8 cellular contexts compared by ENCODE assay signal in genomic region chr3:101676219-101676764, GRCh38. TPM values are rescaled to one million over a fixed set of nuclear protein-coding genes. Genes with fewer than 3 reads are reported as not detected.
DNase-seq lines count a peak whose midpoint lies in the region; ATAC-seq and TF ChIP-seq lines count a peak whose summit lies in the region.

No MANE protein-coding gene starts in this region.

- no peak overlapping the region for H2AFZ ChIP-seq in HCT116 (ENCODE audit: low read depth, low read length, poor library complexity, severe bottlenecking)

- ATAC-seq in HCT116 (peak; percentile 86), psoas muscle (peak; percentile 90 to 95 (median 92))

- H3K27ac ChIP-seq in HCT116 (ENCODE audit: low read depth, low read length) (peak overlapping the region; percentile 78), cardiac muscle cell (peak overlapping the region; percentile 93), psoas muscle (peak overlapping the region; percentile 97), vagina (peak overlapping the region; percentile 94)

- H3K27ac Mint-ChIP-seq in activated naive CD4-positive, alpha-beta T cell treated with anti-CD3 and anti-CD28 coated beads, Interleukin-2, amount 10 ng/mL, durations not matched to agents 7 days and 5 days, result peak overlapping the region; percentile 99

- TF ChIP-seq POLR2A in HCT116 (IDR thresholded peaks at IDR 0.05; ENCODE audit: borderline replicate concordance, extremely low read depth, insufficient read depth, insufficient read length), result peak; percentile 84
- TF ChIP-seq POLR2A in vagina (IDR thresholded peaks at IDR 0.05), result peak in 1 of 2 donors; percentile 3

- intact Hi-C loops in HCT116 (cut with micrococcal nuclease), result no loop called here
- intact Hi-C loops in psoas muscle (cut with DNase I), result loop anchor here in 1 of 2 donors (5.0 kb wide), 1 partner anchor 104 kb away; the partner anchor contains the start of gene PCNP
- intact Hi-C loops in vagina (cut with DNase I), result loop anchor here (2.0 to 5.0 kb wide), 2 partner anchors 103 to 104 kb away; partner anchors contain the start of genes NXPE3 and PCNP

- WGBS in psoas muscle, 3 donors, result 0 to 1% (median 0%) methylated on average over 46 to 57 of the region's 57 CpGs

- H3K9ac ChIP-seq in HCT116 (ENCODE audit: low read length), result peak overlapping the region; percentile 98

- RAD21 ChIA-PET in HCT116 (lab: Charles Lee; ENCODE audit: low non-redundant PET in 1 of 2, low total read pairs in 2 of 2, uncharacterized antibody in 2 of 2, unreplicated experiment in 2 of 2), result interaction anchor here in 1 of 2 experiments (0.5 kb wide), 1 partner anchor 181 kb away, joined by 3 read pairs; no protein-coding TSS in a partner anchor

- peaks cover 65% of the 10 kb centered on the region for H3K79me2 ChIP-seq in HCT116 (ENCODE audit: insufficient read depth, low read length)

- CTCF ChIA-PET in HCT116 (lab: Charles Lee), result interaction anchor here (1.0 to 2.8 kb wide), 4 partner anchors 8 to 103 kb away, joined by 4 to 11 read pairs (median 6); partner anchors contain the start of genes PCNP and RPL24
- CTCF ChIA-PET in activated naive CD4-positive, alpha-beta T cell treated with anti-CD3 and anti-CD28 coated beads, Interleukin-2, amount 10 ng/mL, durations not matched to agents 7 days and 5 days (lab: Charles Lee), result interaction anchor here (0.9 to 2.7 kb wide), 7 partner anchors 10 to 548 kb away, joined by 3 to 8 read pairs (median 5); partner anchors contain the start of genes CEP97, PCNP, RPL24 and SENP7

- no TSS peak for BruUV-seq in HCT116 (replicated peaks; lab: Mats Ljungman, UMichigan)

- H3K4me2 ChIP-seq in HCT116 (ENCODE audit: low read length), result peak overlapping the region; percentile 92

- peak overlapping the region; percentile 97 for H3K4me3 ChIP-seq in HCT116 (replicated peaks in 1 of 2; ENCODE audit: low read depth in 1 of 2, low read length in 2 of 2)
- peak overlapping the region; percentile 80 for H3K4me3 ChIP-seq in cardiac muscle cell
- peak overlapping the region; percentile 84 for H3K4me3 ChIP-seq in psoas muscle
- peak overlapping the region; percentile 76 to 94 for H3K4me3 ChIP-seq in vagina

- H3K27me3 ChIP-seq in HCT116 (ENCODE audit: insufficient read depth, low read length) (no peaks in the 10 kb centered on the region), cardiac muscle cell (no peaks in the 10 kb centered on the region), psoas muscle (ENCODE audit: insufficient read depth in 3 of 3, low read length in 2 of 3) (no peaks in the 10 kb centered on the region), vagina (no peaks in the 10 kb centered on the region)

- TF ChIP-seq CTCF in HCT116 (IDR thresholded peaks at IDR 0.05 in 2 of 3, conservative IDR thresholded peaks at IDR 0.05 in 1 of 3; ENCODE audit: borderline replicate concordance in 1 of 3, insufficient read depth in 1 of 3, low read depth in 2 of 3, low read length in 2 of 3) (peak in 1 of 3 experiments; percentile 9; a peak in 1 of 6 replicates), cardiac muscle cell (IDR thresholded peaks at IDR 0.05; ENCODE audit: low read depth, low read length) (no peak), psoas muscle (IDR thresholded peaks at IDR 0.05) (no peak), vagina (IDR thresholded peaks at IDR 0.05) (no peak)

- H3K9me3 Mint-ChIP-seq in activated naive CD4-positive, alpha-beta T cell treated with anti-CD3 and anti-CD28 coated beads, Interleukin-2, amount 10 ng/mL, durations not matched to agents 7 days and 5 days, result no peaks in the 10 kb centered on the region

- no peak for TF ChIP-seq RAD21 in HCT116 (IDR thresholded peaks at IDR 0.05; ENCODE audit: low read depth)

- H3K9me3 ChIP-seq in HCT116 (ENCODE audit: control insufficient read depth in 1 of 2, insufficient read depth in 1 of 2, low read depth in 1 of 2, low read length in 2 of 2) (no peaks in the 10 kb centered on the region), cardiac muscle cell (ENCODE audit: low read depth) (no peaks in the 10 kb centered on the region), psoas muscle (no peaks in the 10 kb centered on the region), vagina (no peaks in the 10 kb centered on the region)

- DNase-seq in GM04503 (ENCODE audit: low read depth) (peak; percentile 71), HCT116 (ENCODE audit: low read depth, low spot score) (peak; percentile 88), NCI-H460 (ENCODE audit: extremely low read depth, low read depth) (peak; percentile 80), cardiac muscle cell (ENCODE audit: low read depth in 1 of 2, low spot score in 1 of 2) (peak; percentile 97 to 98), psoas muscle (peak; percentile 96 to 98), vagina (ENCODE audit: extremely low spot score in 2 of 2) (peak in 1 of 2 donors; percentile 94), HUDEP-2 (lab: John Stamatoyannopoulos, UW; ENCODE audit: unreplicated experiment in 76 of 76) (no peak)
- peak; percentile 96 for DNase-seq in activated naive CD4-positive, alpha-beta T cell treated with anti-CD3 and anti-CD28 coated beads, Interleukin-2, amount 10 ng/mL, durations not matched to agents 7 days and 5 days

- H3K4me3 Mint-ChIP-seq in activated naive CD4-positive, alpha-beta T cell treated with anti-CD3 and anti-CD28 coated beads, Interleukin-2, amount 10 ng/mL, durations not matched to agents 7 days and 5 days, result peak overlapping the region; percentile 96

- H4K20me1 ChIP-seq in HCT116 (ENCODE audit: insufficient read depth), result peaks cover 12% of the 10 kb centered on the region; the same call in 1 of the 2 replicates

- H3K36me3 Mint-ChIP-seq in activated naive CD4-positive, alpha-beta T cell treated with anti-CD3 and anti-CD28 coated beads, Interleukin-2, amount 10 ng/mL, durations not matched to agents 7 days and 5 days, result peaks cover 39% of the 10 kb centered on the region

- peaks cover 4% of the 10 kb centered on the region for H3K27me3 Mint-ChIP-seq in activated naive CD4-positive, alpha-beta T cell treated with anti-CD3 and anti-CD28 coated beads, Interleukin-2, amount 10 ng/mL, durations not matched to agents 7 days and 5 days

- H3K4me1 ChIP-seq in HCT116 (ENCODE audit: control insufficient read depth in 1 of 2, insufficient read depth in 2 of 2, low read length in 2 of 2) (peaks cover 7 to 23% of the 10 kb centered on the region in 2 experiments; a peak in 3 of 4 replicates), cardiac muscle cell (ENCODE audit: low read depth) (peaks cover 5% of the 10 kb centered on the region), psoas muscle (peaks cover 20% of the 10 kb centered on the region), vagina (peaks cover 44% of the 10 kb centered on the region)

- no peaks in the 10 kb centered on the region for H3K9me2 ChIP-seq in HCT116 (ENCODE audit: insufficient read depth)

- POLR2A ChIA-PET in HCT116 (lab: Charles Lee), result interaction anchor here (0.6 to 4.7 kb wide), 3 partner anchors 10 to 113 kb away, joined by 3 to 45 read pairs (median 3); partner anchors contain the start of gene RPL24

- H3K4me1 Mint-ChIP-seq in activated naive CD4-positive, alpha-beta T cell treated with anti-CD3 and anti-CD28 coated beads, Interleukin-2, amount 10 ng/mL, durations not matched to agents 7 days and 5 days, result peaks cover 49% of the 10 kb centered on the region

- H3K36me3 ChIP-seq in HCT116 (ENCODE audit: control insufficient read depth in 1 of 2, insufficient read depth in 2 of 2, low read length in 2 of 2) (peaks cover 12 to 15% of the 10 kb centered on the region in 2 experiments), cardiac muscle cell (peaks cover 19% of the 10 kb centered on the region), psoas muscle (ENCODE audit: insufficient read depth in 1 of 2, low read depth in 1 of 2) (peaks cover 3 to 26% of the 10 kb centered on the region in 2 donors), vagina (peaks cover 0 to 23% of the 10 kb centered on the region in 2 donors)

TF ChIP-seq in HCT116, 20 proteins besides CTCF, POLR2A, EP300 and RAD21 (continues in another document):
- TF ChIP-seq FOSL1 (IDR thresholded peaks at IDR 0.05; ENCODE audit: low read depth) (no peak), ZBTB33 (IDR thresholded peaks at IDR 0.05; ENCODE audit: extremely low read depth, insufficient replicate concordance, low read length) (no peak), JUND (IDR thresholded peaks at IDR 0.05) (no peak)

RNA-seq across cellular contexts. Expression of gene ZBTB11, which starts 0.6 kb away (rescaled TPM):
- total RNA-seq in HCT116 (2021; ENCODE audit: unreplicated experiment), result 20.4 TPM
- polyA plus RNA-seq in HCT116 (2012), result 7.2 and 7.5 TPM in 2 replicates
- total RNA-seq in NCI-H460 (2014; rRNA removed; shearing (Covaris generic)), result 22.5 and 23.8 TPM in 2 replicates
- 23.5 and 31.2 TPM in 2 replicates for polyA plus RNA-seq in NCI-H460 (2014; cell fraction: nucleus; rRNA removed)
- 9.0 and 15.8 TPM in 2 replicates for total RNA-seq in cardiac muscle cell
- 7.3 and 8.7 TPM in 2 replicates for polyA plus RNA-seq in cardiac muscle cell
- 10 to 100 TPM; 10.3 to 12.6 (median 11.6) TPM for total RNA-seq in psoas muscle
- polyA plus RNA-seq in psoas muscle, result 1 to 10 TPM; 5.5 to 9.8 (median 5.9) TPM
- 27.5 TPM for total RNA-seq in vagina

RNA-seq across cellular contexts. Expression of gene RPL24, which starts 10.2 kb away (rescaled TPM):
- total RNA-seq in HCT116 (2021; ENCODE audit: unreplicated experiment) (1,397 TPM), cardiac muscle cell (1,120 and 1,418 TPM in 2 replicates), psoas muscle (100 to 1,000 TPM; 744 to 950 (median 822) TPM), vagina (1,243 TPM)
- polyA plus RNA-seq in HCT116 (2012), result 839 and 1,049 TPM in 2 replicates
- 2,475 and 2,743 TPM in 2 replicates for total RNA-seq in NCI-H460 (2014; rRNA removed; shearing (Covaris generic))
- 466 and 583 TPM in 2 replicates for polyA plus RNA-seq in NCI-H460 (2014; cell fraction: nucleus; rRNA removed)
- polyA plus RNA-seq in cardiac muscle cell (557 and 617 TPM in 2 replicates), psoas muscle (1,000 to 10,000 TPM; 1,534 to 1,772 (median 1,709) TPM)

RNA-seq across cellular contexts. Expression of gene CEP97, which starts 48.1 kb away (rescaled TPM):
- 15.7 TPM for total RNA-seq in HCT116 (2021; ENCODE audit: unreplicated experiment)
- polyA plus RNA-seq in HCT116 (2012), result 1.9 and 3.7 TPM in 2 replicates
- 13.6 and 14.9 TPM in 2 replicates for total RNA-seq in NCI-H460 (2014; rRNA removed; shearing (Covaris generic))
- polyA plus RNA-seq in NCI-H460 (2014; cell fraction: nucleus; rRNA removed), result 6.4 and 9.5 TPM in 2 replicates
- total RNA-seq in cardiac muscle cell, result 11.8 and 20.4 TPM in 2 replicates
- 3.4 and 7.7 TPM in 2 replicates for polyA plus RNA-seq in cardiac muscle cell
- total RNA-seq in psoas muscle, result 10 to 100 TPM in 1 of 4 donors, 1 to 10 TPM in 3; 5.9 to 12.5 (median 7.9) TPM
- 1 to 10 TPM; 1.6 to 6.3 (median 1.9) TPM for polyA plus RNA-seq in psoas muscle
- total RNA-seq in vagina, result 11.0 TPM

Comparison
In these comparisons a context has a peak if more than half of its experiments do, and no peak if none do; other contexts are left out.
1. DNase-seq: peak in GM04503 (single experiment), HCT116 (single experiment), NCI-H460 (single experiment), activated naive CD4-positive, alpha-beta T cell treated with anti-CD3 and anti-CD28 coated beads, Interleukin-2, amount 10 ng/mL, durations not matched to agents 7 days and 5 days (single experiment), cardiac muscle cell (2 of 2) and psoas muscle (2 of 2); none in HUDEP-2 (0 of 76).
2. Peak in every context shown above with its lines, with median percentiles within 50 percentile points of each other: H3K27ac ChIP-seq and H3K4me3 ChIP-seq.